1 cellular context compared by ENCODE assay signal in the genomic region with DNA sequence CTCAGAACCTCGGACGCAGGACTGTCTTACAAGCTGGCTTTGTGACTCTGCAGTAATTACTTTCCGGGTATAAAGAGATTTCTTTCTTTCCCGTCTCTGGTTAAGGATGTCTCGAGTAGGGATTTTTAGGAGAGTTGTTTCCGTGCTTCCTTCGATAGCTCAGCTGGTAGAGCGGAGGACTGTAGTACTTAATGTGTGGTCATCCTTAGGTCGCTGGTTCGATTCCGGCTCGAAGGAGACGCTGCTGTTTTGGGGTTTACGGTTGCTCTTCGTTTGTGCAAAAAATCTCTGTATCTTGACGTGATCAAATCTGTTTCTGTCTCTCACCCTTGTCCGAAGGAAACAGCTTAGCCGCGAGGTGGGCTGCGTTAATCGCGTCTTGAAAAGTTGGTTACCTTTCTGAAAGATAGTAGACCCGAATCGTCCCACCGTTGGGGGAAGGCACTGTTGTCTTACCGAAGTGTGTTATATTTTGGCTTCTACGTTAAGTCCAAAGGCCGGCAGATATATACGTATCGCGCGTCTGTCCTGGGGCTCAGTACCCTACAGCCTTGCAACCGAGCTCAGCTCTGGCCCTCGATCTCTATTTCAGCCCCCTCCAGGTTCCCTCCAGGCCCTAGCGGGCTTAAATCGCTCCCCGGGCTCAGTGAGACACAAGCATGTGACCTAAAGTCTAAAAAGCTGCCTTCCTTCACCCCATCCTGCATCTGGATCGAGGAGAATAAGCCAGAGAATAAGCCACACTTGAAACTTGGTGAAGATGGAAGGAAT.
TF ChIP-seq lines count a peak whose summit lies in the region.

No MANE protein-coding gene starts in this region.

TF ChIP-seq in K562, 482 proteins besides CTCF, POLR2A, EP300 and RAD21 (continued from another document and continues in another):
- TF ChIP-seq, protein P1, sequence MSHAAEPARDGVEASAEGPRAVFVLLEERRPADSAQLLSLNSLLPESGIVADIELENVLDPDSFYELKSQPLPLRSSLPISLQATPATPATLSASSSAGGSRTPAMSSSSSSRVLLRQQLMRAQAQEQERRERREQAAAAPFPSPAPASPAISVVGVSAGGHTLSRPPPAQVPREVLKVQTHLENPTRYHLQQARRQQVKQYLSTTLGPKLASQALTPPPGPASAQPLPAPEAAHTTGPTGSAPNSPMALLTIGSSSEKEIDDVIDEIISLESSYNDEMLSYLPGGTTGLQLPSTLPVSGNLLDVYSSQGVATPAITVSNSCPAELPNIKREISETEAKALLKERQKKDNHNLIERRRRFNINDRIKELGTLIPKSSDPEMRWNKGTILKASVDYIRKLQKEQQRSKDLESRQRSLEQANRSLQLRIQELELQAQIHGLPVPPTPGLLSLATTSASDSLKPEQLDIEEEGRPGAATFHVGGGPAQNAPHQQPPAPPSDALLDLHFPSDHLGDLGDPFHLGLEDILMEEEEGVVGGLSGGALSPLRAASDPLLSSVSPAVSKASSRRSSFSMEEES (CRISPR knock-in tag; IDR thresholded peaks at IDR 0.05), result no peak
- peak; percentile 97 to 98 for TF ChIP-seq RCOR1 (IDR thresholded peaks at IDR 0.05; ENCODE audit: borderline replicate concordance in 1 of 2, low read depth in 2 of 2, low read length in 2 of 2)
- TF ChIP-seq, protein P2, sequence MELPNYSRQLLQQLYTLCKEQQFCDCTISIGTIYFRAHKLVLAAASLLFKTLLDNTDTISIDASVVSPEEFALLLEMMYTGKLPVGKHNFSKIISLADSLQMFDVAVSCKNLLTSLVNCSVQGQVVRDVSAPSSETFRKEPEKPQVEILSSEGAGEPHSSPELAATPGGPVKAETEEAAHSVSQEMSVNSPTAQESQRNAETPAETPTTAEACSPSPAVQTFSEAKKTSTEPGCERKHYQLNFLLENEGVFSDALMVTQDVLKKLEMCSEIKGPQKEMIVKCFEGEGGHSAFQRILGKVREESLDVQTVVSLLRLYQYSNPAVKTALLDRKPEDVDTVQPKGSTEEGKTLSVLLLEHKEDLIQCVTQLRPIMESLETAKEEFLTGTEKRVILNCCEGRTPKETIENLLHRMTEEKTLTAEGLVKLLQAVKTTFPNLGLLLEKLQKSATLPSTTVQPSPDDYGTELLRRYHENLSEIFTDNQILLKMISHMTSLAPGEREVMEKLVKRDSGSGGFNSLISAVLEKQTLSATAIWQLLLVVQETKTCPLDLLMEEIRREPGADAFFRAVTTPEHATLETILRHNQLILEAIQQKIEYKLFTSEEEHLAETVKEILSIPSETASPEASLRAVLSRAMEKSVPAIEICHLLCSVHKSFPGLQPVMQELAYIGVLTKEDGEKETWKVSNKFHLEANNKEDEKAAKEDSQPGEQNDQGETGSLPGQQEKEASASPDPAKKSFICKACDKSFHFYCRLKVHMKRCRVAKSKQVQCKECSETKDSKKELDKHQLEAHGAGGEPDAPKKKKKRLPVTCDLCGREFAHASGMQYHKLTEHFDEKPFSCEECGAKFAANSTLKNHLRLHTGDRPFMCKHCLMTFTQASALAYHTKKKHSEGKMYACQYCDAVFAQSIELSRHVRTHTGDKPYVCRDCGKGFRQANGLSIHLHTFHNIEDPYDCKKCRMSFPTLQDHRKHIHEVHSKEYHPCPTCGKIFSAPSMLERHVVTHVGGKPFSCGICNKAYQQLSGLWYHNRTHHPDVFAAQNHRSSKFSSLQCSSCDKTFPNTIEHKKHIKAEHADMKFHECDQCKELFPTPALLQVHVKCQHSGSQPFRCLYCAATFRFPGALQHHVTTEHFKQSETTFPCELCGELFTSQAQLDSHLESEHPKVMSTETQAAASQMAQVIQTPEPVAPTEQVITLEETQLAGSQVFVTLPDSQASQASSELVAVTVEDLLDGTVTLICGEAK (IDR thresholded peaks at IDR 0.05), result peak; percentile 74
- TF ChIP-seq, protein P2 (CRISPR knock-in tag; IDR thresholded peaks at IDR 0.05), result no peak
- TF ChIP-seq MYNN (IDR thresholded peaks at IDR 0.05), result no peak
- no peak for TF ChIP-seq MYNN (CRISPR knock-in tag; IDR thresholded peaks at IDR 0.05)
- TF ChIP-seq, protein P3, sequence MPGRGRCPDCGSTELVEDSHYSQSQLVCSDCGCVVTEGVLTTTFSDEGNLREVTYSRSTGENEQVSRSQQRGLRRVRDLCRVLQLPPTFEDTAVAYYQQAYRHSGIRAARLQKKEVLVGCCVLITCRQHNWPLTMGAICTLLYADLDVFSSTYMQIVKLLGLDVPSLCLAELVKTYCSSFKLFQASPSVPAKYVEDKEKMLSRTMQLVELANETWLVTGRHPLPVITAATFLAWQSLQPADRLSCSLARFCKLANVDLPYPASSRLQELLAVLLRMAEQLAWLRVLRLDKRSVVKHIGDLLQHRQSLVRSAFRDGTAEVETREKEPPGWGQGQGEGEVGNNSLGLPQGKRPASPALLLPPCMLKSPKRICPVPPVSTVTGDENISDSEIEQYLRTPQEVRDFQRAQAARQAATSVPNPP (IDR thresholded peaks at IDR 0.05; ENCODE audit: borderline replicate concordance, insufficient read depth, insufficient read length), result no peak
- TF ChIP-seq CBFB (CRISPR knock-in tag; IDR thresholded peaks at IDR 0.05), result no peak
- TF ChIP-seq ZNF778 (CRISPR knock-in tag; IDR thresholded peaks at IDR 0.05), result no peak
- TF ChIP-seq ZKSCAN1 (IDR thresholded peaks at IDR 0.05; ENCODE audit: low read depth, low read length), result no peak
- TF ChIP-seq ZNF324 (CRISPR knock-in tag; IDR thresholded peaks at IDR 0.05), result no peak
- TF ChIP-seq, protein P4, sequence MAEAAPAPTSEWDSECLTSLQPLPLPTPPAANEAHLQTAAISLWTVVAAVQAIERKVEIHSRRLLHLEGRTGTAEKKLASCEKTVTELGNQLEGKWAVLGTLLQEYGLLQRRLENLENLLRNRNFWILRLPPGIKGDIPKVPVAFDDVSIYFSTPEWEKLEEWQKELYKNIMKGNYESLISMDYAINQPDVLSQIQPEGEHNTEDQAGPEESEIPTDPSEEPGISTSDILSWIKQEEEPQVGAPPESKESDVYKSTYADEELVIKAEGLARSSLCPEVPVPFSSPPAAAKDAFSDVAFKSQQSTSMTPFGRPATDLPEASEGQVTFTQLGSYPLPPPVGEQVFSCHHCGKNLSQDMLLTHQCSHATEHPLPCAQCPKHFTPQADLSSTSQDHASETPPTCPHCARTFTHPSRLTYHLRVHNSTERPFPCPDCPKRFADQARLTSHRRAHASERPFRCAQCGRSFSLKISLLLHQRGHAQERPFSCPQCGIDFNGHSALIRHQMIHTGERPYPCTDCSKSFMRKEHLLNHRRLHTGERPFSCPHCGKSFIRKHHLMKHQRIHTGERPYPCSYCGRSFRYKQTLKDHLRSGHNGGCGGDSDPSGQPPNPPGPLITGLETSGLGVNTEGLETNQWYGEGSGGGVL (CRISPR knock-in tag; IDR thresholded peaks at IDR 0.05), result no peak
- TF ChIP-seq HDAC6 (IDR thresholded peaks at IDR 0.05; ENCODE audit: low read depth, low read length), result no peak
- no peak for TF ChIP-seq ZNF316 (IDR thresholded peaks at IDR 0.05)
- TF ChIP-seq, protein P5, sequence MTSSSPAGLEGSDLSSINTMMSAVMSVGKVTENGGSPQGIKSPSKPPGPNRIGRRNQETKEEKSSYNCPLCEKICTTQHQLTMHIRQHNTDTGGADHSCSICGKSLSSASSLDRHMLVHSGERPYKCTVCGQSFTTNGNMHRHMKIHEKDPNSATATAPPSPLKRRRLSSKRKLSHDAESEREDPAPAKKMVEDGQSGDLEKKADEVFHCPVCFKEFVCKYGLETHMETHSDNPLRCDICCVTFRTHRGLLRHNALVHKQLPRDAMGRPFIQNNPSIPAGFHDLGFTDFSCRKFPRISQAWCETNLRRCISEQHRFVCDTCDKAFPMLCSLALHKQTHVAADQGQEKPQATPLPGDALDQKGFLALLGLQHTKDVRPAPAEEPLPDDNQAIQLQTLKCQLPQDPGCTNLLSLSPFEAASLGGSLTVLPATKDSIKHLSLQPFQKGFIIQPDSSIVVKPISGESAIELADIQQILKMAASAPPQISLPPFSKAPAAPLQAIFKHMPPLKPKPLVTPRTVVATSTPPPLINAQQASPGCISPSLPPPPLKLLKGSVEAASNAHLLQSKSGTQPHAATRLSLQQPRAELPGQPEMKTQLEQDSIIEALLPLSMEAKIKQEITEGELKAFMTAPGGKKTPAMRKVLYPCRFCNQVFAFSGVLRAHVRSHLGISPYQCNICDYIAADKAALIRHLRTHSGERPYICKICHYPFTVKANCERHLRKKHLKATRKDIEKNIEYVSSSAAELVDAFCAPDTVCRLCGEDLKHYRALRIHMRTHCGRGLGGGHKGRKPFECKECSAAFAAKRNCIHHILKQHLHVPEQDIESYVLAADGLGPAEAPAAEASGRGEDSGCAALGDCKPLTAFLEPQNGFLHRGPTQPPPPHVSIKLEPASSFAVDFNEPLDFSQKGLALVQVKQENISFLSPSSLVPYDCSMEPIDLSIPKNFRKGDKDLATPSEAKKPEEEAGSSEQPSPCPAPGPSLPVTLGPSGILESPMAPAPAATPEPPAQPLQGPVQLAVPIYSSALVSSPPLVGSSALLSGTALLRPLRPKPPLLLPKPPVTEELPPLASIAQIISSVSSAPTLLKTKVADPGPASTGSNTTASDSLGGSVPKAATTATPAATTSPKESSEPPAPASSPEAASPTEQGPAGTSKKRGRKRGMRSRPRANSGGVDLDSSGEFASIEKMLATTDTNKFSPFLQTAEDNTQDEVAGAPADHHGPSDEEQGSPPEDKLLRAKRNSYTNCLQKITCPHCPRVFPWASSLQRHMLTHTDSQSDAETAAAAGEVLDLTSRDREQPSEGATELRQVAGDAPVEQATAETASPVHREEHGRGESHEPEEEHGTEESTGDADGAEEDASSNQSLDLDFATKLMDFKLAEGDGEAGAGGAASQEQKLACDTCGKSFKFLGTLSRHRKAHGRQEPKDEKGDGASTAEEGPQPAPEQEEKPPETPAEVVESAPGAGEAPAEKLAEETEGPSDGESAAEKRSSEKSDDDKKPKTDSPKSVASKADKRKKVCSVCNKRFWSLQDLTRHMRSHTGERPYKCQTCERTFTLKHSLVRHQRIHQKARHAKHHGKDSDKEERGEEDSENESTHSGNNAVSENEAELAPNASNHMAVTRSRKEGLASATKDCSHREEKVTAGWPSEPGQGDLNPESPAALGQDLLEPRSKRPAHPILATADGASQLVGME (CRISPR knock-in tag; IDR thresholded peaks at IDR 0.05), result no peak
- 0 out of 2 replicates have a peak, but pooled peaks have one; percentile 21 for TF ChIP-seq NCOR1 (IDR thresholded peaks at IDR 0.05)
- no peak for TF ChIP-seq ZNF197 (CRISPR knock-in tag; IDR thresholded peaks at IDR 0.05; ENCODE audit: low read depth)
- TF ChIP-seq KLF16 (IDR thresholded peaks at IDR 0.05), result no peak
- TF ChIP-seq SRSF3 (IDR thresholded peaks at IDR 0.05; ENCODE audit: insufficient read depth, low read length), result no peak
- no peak for TF ChIP-seq FIP1L1 (IDR thresholded peaks at IDR 0.05; ENCODE audit: low read depth, low read length, poor library complexity, severe bottlenecking)
- TF ChIP-seq RAD51 (IDR thresholded peaks at IDR 0.05; ENCODE audit: borderline replicate concordance, low read depth), result no peak; the same call in 1 of the 2 replicates
- peak; percentile 8 for TF ChIP-seq FOSL1 (tag; conservative IDR thresholded peaks at IDR 0.05)
- 0 out of 2 replicates have a peak, but pooled peaks have one; percentile 1 for TF ChIP-seq ZNF644 (tag; IDR thresholded peaks at IDR 0.05; ENCODE audit: low read depth)
- TF ChIP-seq, protein P6, sequence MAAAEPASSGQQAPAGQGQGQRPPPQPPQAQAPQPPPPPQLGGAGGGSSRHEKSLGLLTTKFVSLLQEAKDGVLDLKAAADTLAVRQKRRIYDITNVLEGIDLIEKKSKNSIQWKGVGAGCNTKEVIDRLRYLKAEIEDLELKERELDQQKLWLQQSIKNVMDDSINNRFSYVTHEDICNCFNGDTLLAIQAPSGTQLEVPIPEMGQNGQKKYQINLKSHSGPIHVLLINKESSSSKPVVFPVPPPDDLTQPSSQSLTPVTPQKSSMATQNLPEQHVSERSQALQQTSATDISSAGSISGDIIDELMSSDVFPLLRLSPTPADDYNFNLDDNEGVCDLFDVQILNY (CRISPR knock-in tag; IDR thresholded peaks at IDR 0.05), result no peak
- TF ChIP-seq TBP (optimal IDR thresholded peaks at IDR 0.05; ENCODE audit: low read depth, low read length), result peak; percentile 100
- TF ChIP-seq TCFL5 (CRISPR knock-in tag; conservative IDR thresholded peaks at IDR 0.05), result no peak
- TF ChIP-seq POLR3A (IDR thresholded peaks at IDR 0.05; ENCODE audit: borderline replicate concordance, extremely low read depth, insufficient read depth, insufficient read length), result peak; percentile 92
- TF ChIP-seq, protein P7, sequence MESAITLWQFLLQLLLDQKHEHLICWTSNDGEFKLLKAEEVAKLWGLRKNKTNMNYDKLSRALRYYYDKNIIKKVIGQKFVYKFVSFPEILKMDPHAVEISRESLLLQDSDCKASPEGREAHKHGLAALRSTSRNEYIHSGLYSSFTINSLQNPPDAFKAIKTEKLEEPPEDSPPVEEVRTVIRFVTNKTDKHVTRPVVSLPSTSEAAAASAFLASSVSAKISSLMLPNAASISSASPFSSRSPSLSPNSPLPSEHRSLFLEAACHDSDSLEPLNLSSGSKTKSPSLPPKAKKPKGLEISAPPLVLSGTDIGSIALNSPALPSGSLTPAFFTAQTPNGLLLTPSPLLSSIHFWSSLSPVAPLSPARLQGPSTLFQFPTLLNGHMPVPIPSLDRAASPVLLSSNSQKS (CRISPR knock-in tag; IDR thresholded peaks at IDR 0.05), result no peak
- no peak for TF ChIP-seq SMARCA5 (IDR thresholded peaks at IDR 0.05)
- no peak for TF ChIP-seq XRCC5 (IDR thresholded peaks at IDR 0.05; ENCODE audit: low read depth, low read length)
- TF ChIP-seq, protein P8, sequence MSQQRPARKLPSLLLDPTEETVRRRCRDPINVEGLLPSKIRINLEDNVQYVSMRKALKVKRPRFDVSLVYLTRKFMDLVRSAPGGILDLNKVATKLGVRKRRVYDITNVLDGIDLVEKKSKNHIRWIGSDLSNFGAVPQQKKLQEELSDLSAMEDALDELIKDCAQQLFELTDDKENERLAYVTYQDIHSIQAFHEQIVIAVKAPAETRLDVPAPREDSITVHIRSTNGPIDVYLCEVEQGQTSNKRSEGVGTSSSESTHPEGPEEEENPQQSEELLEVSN (IDR thresholded peaks at IDR 0.05; ENCODE audit: borderline replicate concordance in 1 of 2, extremely low read depth in 1 of 2, insufficient read depth in 1 of 2, insufficient read length in 1 of 2, low read depth in 1 of 2, low read length in 1 of 2, poor library complexity in 1 of 2, severe bottlenecking in 1 of 2), result no peak
